Comparison of ENCODE assay signal across 8 cellular contexts in genomic region chr5:154972476-154973080, GRCh38. TPM values are rescaled to one million over a fixed set of nuclear protein-coding genes. Genes with fewer than 3 reads are reported as not detected.
A peak's percentile ranks its signal among the peaks of the same experiment; 100 is the strongest.
DNase-seq lines count a peak whose midpoint lies in the region; ATAC-seq lines count a peak whose summit lies in the region.

No MANE protein-coding gene starts in this region.

- H3K4me3 Mint-ChIP-seq in activated naive CD4-positive, alpha-beta T cell treated with anti-CD3 and anti-CD28 coated beads for 36 hours, result no peak overlapping the region
- no peak overlapping the region for H3K4me3 Mint-ChIP-seq in activated CD4-positive, alpha-beta memory T cell treated with anti-CD3 and anti-CD28 coated beads, Interleukin-2, amount 10 ng/mL, durations not matched to agents 7 days and 5 days

- in situ Hi-C loops in T47D (cut with HindIII; ENCODE audit: low pct_unique_long_range_greater_than_20kb, low sequenced_read_pairs), result no loop called here

- no peak overlapping the region for H3K27ac Mint-ChIP-seq in activated naive CD4-positive, alpha-beta T cell treated with anti-CD3 and anti-CD28 coated beads for 36 hours
- no peak overlapping the region for H3K27ac Mint-ChIP-seq in activated CD4-positive, alpha-beta memory T cell treated with anti-CD3 and anti-CD28 coated beads, Interleukin-2, amount 10 ng/mL, durations not matched to agents 7 days and 5 days

- POLR2A ChIA-PET in activated CD4-positive, alpha-beta memory T cell treated with anti-CD3 and anti-CD28 coated beads, Interleukin-2, amount 10 ng/mL, durations not matched to agents 7 days and 5 days (lab: Charles Lee), result no interaction called here

- peak; percentile 23 for DNase-seq in activated naive CD4-positive, alpha-beta T cell treated with anti-CD3 and anti-CD28 coated beads for 36 hours
- no peak for DNase-seq in activated naive CD4-positive, alpha-beta T cell (lab: John Stamatoyannopoulos, UW)
- DNase-seq in NCI-H2196 treated with DMSO at 0.1 percent for 48 hours (lab: John Stamatoyannopoulos, UW; ENCODE audit: unreplicated experiment) (peak; percentile 19), T47D (ENCODE audit: low read depth in 1 of 2, low spot score in 1 of 2) (peak; percentile 52 to 87), left lobe of liver (ENCODE audit: low spot score) (no peak), NOMO-1 treated with DMSO at 0.1 percent for 48 hours (lab: John Stamatoyannopoulos, UW; ENCODE audit: unreplicated experiment) (no peak)
- DNase-seq in activated CD4-positive, alpha-beta memory T cell treated with anti-CD3 and anti-CD28 coated beads, Interleukin-2, amount 10 ng/mL, durations not matched to agents 7 days and 5 days, result no peak
- no peak for DNase-seq in activated naive CD4-positive, alpha-beta T cell treated with anti-CD3 and anti-CD28 coated beads, Interleukin-2, amount 50 U/mL, for 16 hours

- peak; percentile 76 for ATAC-seq in left lobe of liver

- H3K9me3 Mint-ChIP-seq in activated naive CD4-positive, alpha-beta T cell treated with anti-CD3 and anti-CD28 coated beads for 36 hours, result peaks cover 6% of the 10 kb centered on the region
- H3K9me3 Mint-ChIP-seq in activated CD4-positive, alpha-beta memory T cell treated with anti-CD3 and anti-CD28 coated beads, Interleukin-2, amount 10 ng/mL, durations not matched to agents 7 days and 5 days, result no peaks in the 10 kb centered on the region

- intact Hi-C loops in activated naive CD4-positive, alpha-beta T cell treated with anti-CD3 and anti-CD28 coated beads for 36 hours (cut with micrococcal nuclease), result loop anchor here (1.0 kb wide), 1 partner anchor 175 kb away; no protein-coding TSS in a partner anchor

- CTCF ChIA-PET in activated naive CD4-positive, alpha-beta T cell treated with anti-CD3 and anti-CD28 coated beads for 36 hours (lab: Charles Lee), result interaction anchor here (0.9 to 1.3 kb wide), 4 partner anchors 121 to 330 kb away, joined by 3 to 4 read pairs (median 3); no protein-coding TSS in a partner anchor
- CTCF ChIA-PET in activated CD4-positive, alpha-beta memory T cell treated with anti-CD3 and anti-CD28 coated beads, Interleukin-2, amount 10 ng/mL, durations not matched to agents 7 days and 5 days (lab: Charles Lee), result interaction anchor here (1.0 to 1.1 kb wide), 2 partner anchors 8 to 32 kb away, joined by 3 to 4 read pairs; no protein-coding TSS in a partner anchor

- H3K4me1 Mint-ChIP-seq in activated naive CD4-positive, alpha-beta T cell treated with anti-CD3 and anti-CD28 coated beads for 36 hours (ENCODE audit: low read depth), result peaks cover 6% of the 10 kb centered on the region
- no peaks in the 10 kb centered on the region for H3K4me1 Mint-ChIP-seq in activated CD4-positive, alpha-beta memory T cell treated with anti-CD3 and anti-CD28 coated beads, Interleukin-2, amount 10 ng/mL, durations not matched to agents 7 days and 5 days

- H3K27me3 Mint-ChIP-seq in activated naive CD4-positive, alpha-beta T cell treated with anti-CD3 and anti-CD28 coated beads for 36 hours (ENCODE audit: low read depth), result no peaks in the 10 kb centered on the region
- H3K27me3 Mint-ChIP-seq in activated CD4-positive, alpha-beta memory T cell treated with anti-CD3 and anti-CD28 coated beads, Interleukin-2, amount 10 ng/mL, durations not matched to agents 7 days and 5 days, result no peaks in the 10 kb centered on the region

- H3K36me3 Mint-ChIP-seq in activated naive CD4-positive, alpha-beta T cell treated with anti-CD3 and anti-CD28 coated beads for 36 hours (ENCODE audit: low read depth), result peaks cover 13% of the 10 kb centered on the region
- H3K36me3 Mint-ChIP-seq in activated CD4-positive, alpha-beta memory T cell treated with anti-CD3 and anti-CD28 coated beads, Interleukin-2, amount 10 ng/mL, durations not matched to agents 7 days and 5 days (ENCODE audit: low read depth), result peaks cover 14% of the 10 kb centered on the region

RNA-seq across cellular contexts. Expression of gene MRPL22, which starts 31.7 kb away (rescaled TPM):
- 10 to 100 TPM; 88.3 to 92.2 TPM for total RNA-seq in activated naive CD4-positive, alpha-beta T cell treated with anti-CD3 and anti-CD28 coated beads for 36 hours
- 23.0 TPM for total RNA-seq in left lobe of liver
- total RNA-seq in activated CD4-positive, alpha-beta memory T cell treated with anti-CD3 and anti-CD28 coated beads, Interleukin-2, amount 10 ng/mL, durations not matched to agents 7 days and 5 days, result 10 to 100 TPM; 60.0 to 62.2 TPM

RNA-seq across cellular contexts. Expression of gene GEMIN5, which starts 34.6 kb away (rescaled TPM):
- 10 to 100 TPM; 20.1 to 23.3 TPM for total RNA-seq in activated naive CD4-positive, alpha-beta T cell treated with anti-CD3 and anti-CD28 coated beads for 36 hours
- total RNA-seq in left lobe of liver, result 7.1 TPM
- 10 to 100 TPM; 11.3 to 13.0 TPM for total RNA-seq in activated CD4-positive, alpha-beta memory T cell treated with anti-CD3 and anti-CD28 coated beads, Interleukin-2, amount 10 ng/mL, durations not matched to agents 7 days and 5 days

RNA-seq across cellular contexts. Expression of gene KIF4B, which starts 41.0 kb away (rescaled TPM):
- under 1 TPM; 0.05 to 0.10 TPM for total RNA-seq in activated naive CD4-positive, alpha-beta T cell treated with anti-CD3 and anti-CD28 coated beads for 36 hours
- not detected for total RNA-seq in left lobe of liver
- not detected for total RNA-seq in activated CD4-positive, alpha-beta memory T cell treated with anti-CD3 and anti-CD28 coated beads, Interleukin-2, amount 10 ng/mL, durations not matched to agents 7 days and 5 days

Comparison
In these comparisons a context has a peak if more than half of its experiments do, and no peak if none do; other contexts are left out.
1. DNase-seq: peak in activated naive CD4-positive, alpha-beta T cell treated with anti-CD3 and anti-CD28 coated beads for 36 hours (single experiment), NCI-H2196 treated with DMSO at 0.1 percent for 48 hours (single experiment) and T47D (2 of 2); none in activated naive CD4-positive, alpha-beta T cell (0 of 4), left lobe of liver (single experiment), activated CD4-positive, alpha-beta memory T cell treated with anti-CD3 and anti-CD28 coated beads, Interleukin-2, amount 10 ng/mL, durations not matched to agents 7 days and 5 days (single experiment), NOMO-1 treated with DMSO at 0.1 percent for 48 hours (single experiment) and activated naive CD4-positive, alpha-beta T cell treated with anti-CD3 and anti-CD28 coated beads, Interleukin-2, amount 50 U/mL, for 16 hours (single experiment).